In the genomic region with DNA sequence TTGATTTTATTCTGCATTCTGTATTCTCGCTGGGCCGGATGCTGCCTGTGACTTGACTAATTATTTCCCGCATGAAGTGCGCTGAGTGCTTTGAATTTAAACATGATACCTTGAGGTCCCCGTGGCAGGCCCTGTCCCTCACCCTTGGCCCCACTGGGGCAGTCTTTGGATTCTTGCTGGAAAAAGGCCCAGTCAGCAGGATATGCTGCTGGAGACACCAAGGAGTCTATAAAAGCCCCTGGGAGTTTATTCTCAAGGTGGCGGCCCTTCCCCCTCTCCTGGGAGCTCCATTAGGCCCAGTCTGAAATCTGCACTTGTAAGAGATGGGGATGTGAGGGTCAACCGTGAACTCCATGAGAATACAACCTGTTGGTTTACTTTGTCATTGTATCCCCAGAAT, we compare ENCODE assay signal across 27 cellular contexts.
"Had no signal": no experiment of that assay in that cellular context is flagged by ENCODE, and none has a peak within 500 bp of the region (broad histone marks: within the 10 kb centered on the region; RNA-seq: fewer than 3 reads in every experiment).

No MANE protein-coding gene starts in this region.

- H3K36me3 ChIP-seq: esophagus squamous epithelium, gastroesophageal sphincter had no signal

- H3K27me3 Mint-ChIP-seq: activated CD4-positive, alpha-beta memory T cell treated with anti-CD3 and anti-CD28 coated beads, Interleukin-2, amount 10 ng/mL, durations not matched to agents 7 days and 5 days; activated CD4-positive, alpha-beta T cell treated with anti-CD3 and anti-CD28 coated beads, Interleukin-2, amount 10 ng/mL, durations not matched to agents 7 days and 5 days; activated T-cell treated with anti-CD3 and anti-CD28 coated beads, Interleukin-2, amount 50 U/mL, for 24 hours; effector memory CD8-positive, alpha-beta T cell had no signal

- DNase-seq: activated CD4-positive, alpha-beta memory T cell treated with anti-CD3 and anti-CD28 coated beads, Interleukin-2, amount 10 ng/mL, durations not matched to agents 7 days and 5 days; activated CD4-positive, alpha-beta T cell treated with anti-CD3 and anti-CD28 coated beads for 1 hour; activated CD4-positive, alpha-beta T cell treated with anti-CD3 and anti-CD28 coated beads for 4 hours; activated CD4-positive, alpha-beta T cell treated with anti-CD3 and anti-CD28 coated beads, Interleukin-2, amount 10 ng/mL, durations not matched to agents 7 days and 5 days; activated CD4-positive, alpha-beta T cell treated with anti-CD3 and anti-CD28 coated beads, Interleukin-2, amount 50 U/mL, for 4 hours; activated CD8-positive, alpha-beta memory T cell treated with anti-CD3 and anti-CD28 coated beads, Interleukin-2, amount 50 U/mL, for 48 hours; activated effector memory CD4-positive, alpha-beta T cell treated with Interleukin-2 at 50 U/mL for 16 hours; activated gamma-delta T cell treated with Interleukin-2 at 50 U/mL for 16 hours; activated naive CD4-positive, alpha-beta T cell treated with anti-CD3 and anti-CD28 coated beads, Interleukin-2, amount 50 U/mL, for 16 hours; activated naive CD4-positive, alpha-beta T cell treated with Interleukin-2 at 50 U/mL for 16 hours; activated T-cell treated with anti-CD3 and anti-CD28 coated beads for 4 hours; activated T-cell treated with anti-CD3 and anti-CD28 coated beads, Interleukin-2, amount 50 U/mL, for 24 hours; activated T-cell treated with anti-CD3 and anti-CD28 coated beads, Interleukin-2, amount 50 U/mL, for 72 hours; amniotic stem cell; anterior cingulate cortex; caudate nucleus; cortex of kidney; dermis blood vessel endothelial cell; effector CD4-positive, alpha-beta T cell; effector memory CD8-positive, alpha-beta T cell; erythroblast; esophagus squamous epithelium; foreskin melanocyte; T-helper 2 cell had no signal

- H3K9me3 ChIP-seq: esophagus squamous epithelium, gastroesophageal sphincter had no signal

- H3K4me3 ChIP-seq: esophagus squamous epithelium, gastroesophageal sphincter had no signal

- H3K4me1 Mint-ChIP-seq: activated CD4-positive, alpha-beta memory T cell treated with anti-CD3 and anti-CD28 coated beads, Interleukin-2, amount 10 ng/mL, durations not matched to agents 7 days and 5 days; activated CD4-positive, alpha-beta T cell treated with anti-CD3 and anti-CD28 coated beads, Interleukin-2, amount 10 ng/mL, durations not matched to agents 7 days and 5 days had no signal

- H3K27ac ChIP-seq: esophagus squamous epithelium, gastroesophageal sphincter had no signal

- H3K36me3 Mint-ChIP-seq: activated naive CD8-positive, alpha-beta T cell; WTC11 had no signal

- H3K27me3 ChIP-seq: esophagus squamous epithelium, gastroesophageal sphincter had no signal

- H3K9me3 Mint-ChIP-seq: activated CD4-positive, alpha-beta memory T cell treated with anti-CD3 and anti-CD28 coated beads, Interleukin-2, amount 10 ng/mL, durations not matched to agents 7 days and 5 days; activated CD4-positive, alpha-beta T cell treated with anti-CD3 and anti-CD28 coated beads, Interleukin-2, amount 10 ng/mL, durations not matched to agents 7 days and 5 days; activated T-cell treated with anti-CD3 and anti-CD28 coated beads, Interleukin-2, amount 50 U/mL, for 24 hours; activated T-cell treated with anti-CD3 and anti-CD28 coated beads, Interleukin-2, amount 50 U/mL, for 72 hours had no signal

- H3K4me3 Mint-ChIP-seq: activated CD4-positive, alpha-beta memory T cell treated with anti-CD3 and anti-CD28 coated beads, Interleukin-2, amount 10 ng/mL, durations not matched to agents 7 days and 5 days; activated CD4-positive, alpha-beta T cell treated with anti-CD3 and anti-CD28 coated beads, Interleukin-2, amount 10 ng/mL, durations not matched to agents 7 days and 5 days; activated naive CD8-positive, alpha-beta T cell; activated T-cell treated with anti-CD3 and anti-CD28 coated beads, Interleukin-2, amount 50 U/mL, for 24 hours; activated T-cell treated with anti-CD3 and anti-CD28 coated beads, Interleukin-2, amount 50 U/mL, for 72 hours; effector memory CD8-positive, alpha-beta T cell; WTC11 had no signal

- ATAC-seq: activated T-cell treated with anti-CD3 and anti-CD28 coated beads, Interleukin-2, amount 50 U/mL, for 72 hours; effector memory CD8-positive, alpha-beta T cell; gastroesophageal sphincter; WTC11 had no signal

- H3K27ac Mint-ChIP-seq: activated CD4-positive, alpha-beta memory T cell treated with anti-CD3 and anti-CD28 coated beads, Interleukin-2, amount 10 ng/mL, durations not matched to agents 7 days and 5 days; activated CD4-positive, alpha-beta T cell treated with anti-CD3 and anti-CD28 coated beads, Interleukin-2, amount 10 ng/mL, durations not matched to agents 7 days and 5 days; activated naive CD8-positive, alpha-beta T cell; activated T-cell treated with anti-CD3 and anti-CD28 coated beads, Interleukin-2, amount 50 U/mL, for 24 hours; activated T-cell treated with anti-CD3 and anti-CD28 coated beads, Interleukin-2, amount 50 U/mL, for 72 hours; effector memory CD8-positive, alpha-beta T cell; WTC11 had no signal
